In genomic region chrX:96713303-96713702, GRCh38 we compare ENCODE assay signal across 20 cellular contexts.
"Had no signal": no experiment of that assay in that cellular context is flagged by ENCODE, and none has a peak within 500 bp of the region (broad histone marks: within the 10 kb centered on the region; RNA-seq: fewer than 3 reads in every experiment).

No MANE protein-coding gene starts in this region.

- H3K9me3 ChIP-seq: adrenal gland, breast epithelium, lower lobe of right lung, neutrophil, sigmoid colon, spleen, thoracic aorta had no signal

- H3K4me1 Mint-ChIP-seq: activated CD4-positive, alpha-beta T cell treated with anti-CD3 and anti-CD28 coated beads, Interleukin-2, amount 10 ng/mL, durations not matched to agents 24 days and 14 days had no signal

- H3K36me3 Mint-ChIP-seq: activated naive CD4-positive, alpha-beta T cell treated with anti-CD3 and anti-CD28 coated beads, Interleukin-2, amount 50 U/mL, for 72 hours; natural killer cell; stimulated activated naive B cell treated with anti-CD40 and anti-IgM and Interleukin-4, amounts not matched to agents 10 μg/mL and 1 μg/mL and 100 μg/mL, for 72 hours had no signal

- H3K4me3 Mint-ChIP-seq: activated CD4-positive, alpha-beta T cell treated with anti-CD3 and anti-CD28 coated beads, Interleukin-2, amount 10 ng/mL, durations not matched to agents 24 days and 14 days; activated CD8-positive, alpha-beta T cell treated with anti-CD3 and anti-CD28 coated beads, Interleukin-2, amount 10 ng/mL, durations not matched to agents 7 days and 5 days; dendritic cell treated with granulocyte-macrophage colony-stimulating factor and Interleukin-4, amounts not matched to agents 40 ng/mL and 50 ng/mL, for 4 days; natural killer cell; stimulated activated naive B cell treated with anti-CD40 and anti-IgM and Interleukin-4, amounts not matched to agents 10 μg/mL and 1 μg/mL and 100 μg/mL, for 72 hours had no signal

- H3K27ac ChIP-seq: adrenal gland, breast epithelium, lower lobe of right lung, neutrophil, parathyroid adenoma, sigmoid colon, spleen, thoracic aorta had no signal

- H3K9me3 Mint-ChIP-seq: activated CD4-positive, alpha-beta T cell treated with anti-CD3 and anti-CD28 coated beads, Interleukin-2, amount 10 ng/mL, durations not matched to agents 24 days and 14 days; activated naive CD4-positive, alpha-beta T cell treated with anti-CD3 and anti-CD28 coated beads, Interleukin-2, amount 50 U/mL, for 72 hours; dendritic cell treated with granulocyte-macrophage colony-stimulating factor and Interleukin-4, amounts not matched to agents 40 ng/mL and 50 ng/mL, for 4 days; natural killer cell; stimulated activated naive B cell treated with anti-CD40 and anti-IgM and Interleukin-4, amounts not matched to agents 10 μg/mL and 1 μg/mL and 100 μg/mL, for 72 hours had no signal

- DNase-seq: activated CD4-positive, alpha-beta T cell treated with anti-CD3 and anti-CD28 coated beads, Interleukin-2, amount 10 ng/mL, durations not matched to agents 24 days and 14 days; activated CD4-positive, CD25-positive, alpha-beta regulatory T cell; activated CD8-positive, alpha-beta memory T cell treated with anti-CD3 and anti-CD28 coated beads, Interleukin-2, amount 50 U/mL, for 48 hours; activated CD8-positive, alpha-beta T cell treated with anti-CD3 and anti-CD28 coated beads, Interleukin-2, amount 10 ng/mL, durations not matched to agents 7 days and 5 days; activated gamma-delta T cell treated with Interleukin-2 at 50 U/mL for 16 hours; adrenal gland; effector CD8-positive, alpha-beta T cell; lower lobe of right lung; natural killer cell; sigmoid colon; spleen; stimulated activated naive B cell treated with anti-CD40 and anti-IgM and Interleukin-4, amounts not matched to agents 10 μg/mL and 1 μg/mL and 100 μg/mL, for 72 hours; T-helper 1 cell; T-helper 9 cell had no signal

- H3K36me3 ChIP-seq: adrenal gland, breast epithelium, lower lobe of right lung, neutrophil, sigmoid colon, spleen, thoracic aorta had no signal

- H3K27me3 Mint-ChIP-seq: activated CD4-positive, alpha-beta T cell treated with anti-CD3 and anti-CD28 coated beads, Interleukin-2, amount 10 ng/mL, durations not matched to agents 24 days and 14 days; dendritic cell treated with granulocyte-macrophage colony-stimulating factor and Interleukin-4, amounts not matched to agents 40 ng/mL and 50 ng/mL, for 4 days; stimulated activated naive B cell treated with anti-CD40 and anti-IgM and Interleukin-4, amounts not matched to agents 10 μg/mL and 1 μg/mL and 100 μg/mL, for 72 hours had no signal

- H3K4me3 ChIP-seq: adrenal gland, breast epithelium, lower lobe of right lung, sigmoid colon, spleen, thoracic aorta had no signal

- H3K27me3 ChIP-seq: adrenal gland, neutrophil, sigmoid colon, spleen had no signal

- ATAC-seq: activated CD8-positive, alpha-beta T cell treated with anti-CD3 and anti-CD28 coated beads, Interleukin-2, amount 10 ng/mL, durations not matched to agents 7 days and 5 days; activated naive CD4-positive, alpha-beta T cell treated with anti-CD3 and anti-CD28 coated beads, Interleukin-2, amount 50 U/mL, for 72 hours; lower lobe of right lung; natural killer cell; stimulated activated naive B cell treated with anti-CD40 and anti-IgM and Interleukin-4, amounts not matched to agents 10 μg/mL and 1 μg/mL and 100 μg/mL, for 72 hours had no signal

- H3K27ac Mint-ChIP-seq: activated CD4-positive, alpha-beta T cell treated with anti-CD3 and anti-CD28 coated beads, Interleukin-2, amount 10 ng/mL, durations not matched to agents 24 days and 14 days; activated CD8-positive, alpha-beta T cell treated with anti-CD3 and anti-CD28 coated beads, Interleukin-2, amount 10 ng/mL, durations not matched to agents 7 days and 5 days; activated naive CD4-positive, alpha-beta T cell treated with anti-CD3 and anti-CD28 coated beads, Interleukin-2, amount 50 U/mL, for 72 hours; dendritic cell treated with granulocyte-macrophage colony-stimulating factor and Interleukin-4, amounts not matched to agents 40 ng/mL and 50 ng/mL, for 4 days; natural killer cell; stimulated activated naive B cell treated with anti-CD40 and anti-IgM and Interleukin-4, amounts not matched to agents 10 μg/mL and 1 μg/mL and 100 μg/mL, for 72 hours had no signal

- H3K4me1 ChIP-seq: adrenal gland, breast epithelium, parathyroid adenoma, sigmoid colon had no signal
